25 cellular contexts compared by ENCODE assay signal in the genomic region with DNA sequence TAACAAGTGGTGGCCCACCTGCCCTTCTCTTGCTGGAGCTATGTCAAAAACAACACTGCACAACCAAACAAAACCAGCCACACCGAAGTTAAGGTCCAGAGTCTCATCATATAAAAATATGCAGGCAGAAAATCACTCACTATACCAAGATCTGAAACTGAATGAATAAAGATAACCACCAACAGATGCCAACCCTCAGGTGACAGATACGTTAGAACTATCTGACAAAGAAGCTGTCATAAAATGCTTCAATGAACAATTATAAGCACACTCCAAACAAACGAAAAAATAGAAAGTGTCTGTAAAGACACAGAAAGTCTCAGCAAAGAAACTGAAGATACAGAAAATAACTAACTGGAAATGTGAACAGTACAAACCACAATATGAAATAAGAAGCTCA. TPM values are rescaled to one million over a fixed set of nuclear protein-coding genes. Genes with fewer than 3 reads are reported as not detected.
A peak's percentile ranks its signal among the peaks of the same experiment; 100 is the strongest.
DNase-seq lines count a peak whose midpoint lies in the region; ATAC-seq and TF ChIP-seq lines count a peak whose summit lies in the region.
"Had no signal": no experiment of that assay in that cellular context is flagged by ENCODE, and none has a peak within 500 bp of the region (broad histone marks: within the 10 kb centered on the region; RNA-seq: fewer than 3 reads in every experiment).

No MANE protein-coding gene starts in this region.

- H3K4me1 Mint-ChIP-seq in activated T-cell treated with anti-CD3 and anti-CD28 coated beads, Interleukin-2, amount 50 U/mL, for 24 hours (ENCODE audit: low read depth): peaks cover 29% of the 10 kb centered on the region
- no peaks in the 10 kb centered on the region for H3K4me1 Mint-ChIP-seq in activated T-cell treated with anti-CD3 and anti-CD28 coated beads, Interleukin-2, amount 50 U/mL, for 4 hours (ENCODE audit: low read depth)
- peaks cover 3% of the 10 kb centered on the region for H3K4me1 Mint-ChIP-seq in osteocyte (ENCODE audit: unreplicated experiment)
- peaks cover 7% of the 10 kb centered on the region for H3K4me1 Mint-ChIP-seq in activated CD4-positive, alpha-beta T cell treated with anti-CD3 and anti-CD28 coated beads, Interleukin-2, amount 10 ng/mL, durations not matched to agents 24 days and 14 days

- H3K36me3 Mint-ChIP-seq in activated T-cell treated with anti-CD3 and anti-CD28 coated beads, Interleukin-2, amount 50 U/mL, for 24 hours (ENCODE audit: low read depth): peaks cover 85% of the 10 kb centered on the region
- H3K36me3 Mint-ChIP-seq in activated T-cell treated with anti-CD3 and anti-CD28 coated beads, Interleukin-2, amount 50 U/mL, for 4 hours (ENCODE audit: insufficient read depth): peaks cover 28% of the 10 kb centered on the region
- H3K36me3 Mint-ChIP-seq in osteocyte (ENCODE audit: unreplicated experiment): peaks cover 36% of the 10 kb centered on the region
- H3K36me3 Mint-ChIP-seq in activated CD4-positive, alpha-beta T cell treated with anti-CD3 and anti-CD28 coated beads, Interleukin-2, amount 10 ng/mL, durations not matched to agents 24 days and 14 days (ENCODE audit: low read depth): peaks cover 26% of the 10 kb centered on the region

- H3K27me3 Mint-ChIP-seq in activated T-cell treated with anti-CD3 and anti-CD28 coated beads, Interleukin-2, amount 50 U/mL, for 24 hours: no peaks in the 10 kb centered on the region
- H3K27me3 Mint-ChIP-seq in activated T-cell treated with anti-CD3 and anti-CD28 coated beads, Interleukin-2, amount 50 U/mL, for 4 hours (ENCODE audit: low read depth): no peaks in the 10 kb centered on the region
- no peaks in the 10 kb centered on the region for H3K27me3 Mint-ChIP-seq in osteocyte (ENCODE audit: unreplicated experiment)
- H3K27me3 Mint-ChIP-seq in activated CD4-positive, alpha-beta T cell treated with anti-CD3 and anti-CD28 coated beads, Interleukin-2, amount 10 ng/mL, durations not matched to agents 24 days and 14 days: no peaks in the 10 kb centered on the region
- H3K27me3 Mint-ChIP-seq: activated CD4-positive, alpha-beta T cell treated with anti-CD3 and anti-CD28 coated beads, Interleukin-2, amount 10 ng/mL, durations not matched to agents 7 days and 5 days had no signal

- DNase-seq in activated T-cell treated with anti-CD3 and anti-CD28 coated beads, Interleukin-2, amount 50 U/mL, for 24 hours: no peak
- DNase-seq in activated T-cell treated with anti-CD3 and anti-CD28 coated beads, Interleukin-2, amount 50 U/mL, for 4 hours: no peak
- DNase-seq in osteocyte (ENCODE audit: extremely low spot score, unreplicated experiment) (no peak), NOMO-1 (lab: John Stamatoyannopoulos, UW; ENCODE audit: unreplicated experiment in 2 of 2) (no peak)
- DNase-seq in activated CD4-positive, alpha-beta T cell treated with anti-CD3 and anti-CD28 coated beads, Interleukin-2, amount 10 ng/mL, durations not matched to agents 24 days and 14 days: no peak
- DNase-seq: activated CD4-positive, alpha-beta T cell treated with anti-CD3 and anti-CD28 coated beads, Interleukin-2, amount 10 ng/mL, durations not matched to agents 7 days and 5 days; activated CD8-positive, alpha-beta memory T cell treated with anti-CD3 and anti-CD28 coated beads, Interleukin-2, amount 50 U/mL, for 4 hours; activated effector memory CD4-positive, alpha-beta T cell treated with anti-CD3 and anti-CD28 coated beads, Interleukin-2, amount 50 U/mL, for 16 hours; adrenal gland; COR-L47; DMS79; HCEC 1CT; islet precursor cell; MG63; NCI-H1417; NCI-H2107; NCI-H524 treated with DMSO at 0.1 percent for 48 hours; spleen; stimulated activated CD4-positive, alpha-beta T cell treated with anti-CD3 and anti-CD28 coated beads, Interleukin-4, amount 100 ng/mL, for 4 hours; trophoblast cell had no signal

- intact Hi-C loops in activated CD4-positive, alpha-beta T cell treated with anti-CD3 and anti-CD28 coated beads, Interleukin-2, amount 10 ng/mL, durations not matched to agents 24 days and 14 days (cut with micrococcal nuclease): no loop called here

- ATAC-seq in activated T-cell treated with anti-CD3 and anti-CD28 coated beads, Interleukin-2, amount 50 U/mL, for 4 hours: no peak
- ATAC-seq in GM21423 (IDR thresholded peaks at IDR 0.05; ENCODE audit: unreplicated experiment) (peak; percentile 45), HG03342 (IDR thresholded peaks at IDR 0.05; ENCODE audit: unreplicated experiment) (no peak)
- ATAC-seq: SK-N-SH treated with all-trans-retinoic acid at 6 μM for 48 hours had no signal

- H3K27ac Mint-ChIP-seq in activated T-cell treated with anti-CD3 and anti-CD28 coated beads, Interleukin-2, amount 50 U/mL, for 24 hours: peak overlapping the region; percentile 50
- peak overlapping the region; percentile 9 for H3K27ac Mint-ChIP-seq in osteocyte (ENCODE audit: unreplicated experiment)
- no peak overlapping the region for H3K27ac Mint-ChIP-seq in activated CD4-positive, alpha-beta T cell treated with anti-CD3 and anti-CD28 coated beads, Interleukin-2, amount 10 ng/mL, durations not matched to agents 24 days and 14 days
- H3K27ac Mint-ChIP-seq: activated CD4-positive, alpha-beta T cell treated with anti-CD3 and anti-CD28 coated beads, Interleukin-2, amount 10 ng/mL, durations not matched to agents 7 days and 5 days had no signal

- no peak overlapping the region for H3K4me3 Mint-ChIP-seq in activated T-cell treated with anti-CD3 and anti-CD28 coated beads, Interleukin-2, amount 50 U/mL, for 24 hours
- H3K4me3 Mint-ChIP-seq in activated T-cell treated with anti-CD3 and anti-CD28 coated beads, Interleukin-2, amount 50 U/mL, for 4 hours: no peak overlapping the region
- H3K4me3 Mint-ChIP-seq in osteocyte (ENCODE audit: unreplicated experiment): no peak overlapping the region
- no peak overlapping the region for H3K4me3 Mint-ChIP-seq in activated CD4-positive, alpha-beta T cell treated with anti-CD3 and anti-CD28 coated beads, Interleukin-2, amount 10 ng/mL, durations not matched to agents 24 days and 14 days
- H3K4me3 Mint-ChIP-seq: activated CD4-positive, alpha-beta T cell treated with anti-CD3 and anti-CD28 coated beads, Interleukin-2, amount 10 ng/mL, durations not matched to agents 7 days and 5 days had no signal

- no peaks in the 10 kb centered on the region for H3K9me3 ChIP-seq in KOPT-K1 (ENCODE audit: insufficient read depth, low read length, poor library complexity, severe bottlenecking)
- H3K9me3 ChIP-seq: adrenal gland, MG63, spleen had no signal

- no peak for TF ChIP-seq CTCF in osteocyte (IDR thresholded peaks at IDR 0.05)

- H3K27ac ChIP-seq in KOPT-K1 (ENCODE audit: low read depth, low read length, poor library complexity, severe bottlenecking): peak overlapping the region; percentile 38
- H3K27ac ChIP-seq: adrenal gland, coronary artery, spleen had no signal

- H3K9me3 Mint-ChIP-seq in activated T-cell treated with anti-CD3 and anti-CD28 coated beads, Interleukin-2, amount 50 U/mL, for 24 hours: no peaks in the 10 kb centered on the region
- H3K9me3 Mint-ChIP-seq in activated T-cell treated with anti-CD3 and anti-CD28 coated beads, Interleukin-2, amount 50 U/mL, for 4 hours: no peaks in the 10 kb centered on the region
- no peaks in the 10 kb centered on the region for H3K9me3 Mint-ChIP-seq in osteocyte (ENCODE audit: unreplicated experiment)
- H3K9me3 Mint-ChIP-seq in activated CD4-positive, alpha-beta T cell treated with anti-CD3 and anti-CD28 coated beads, Interleukin-2, amount 10 ng/mL, durations not matched to agents 24 days and 14 days: no peaks in the 10 kb centered on the region
- H3K9me3 Mint-ChIP-seq: activated CD4-positive, alpha-beta T cell treated with anti-CD3 and anti-CD28 coated beads, Interleukin-2, amount 10 ng/mL, durations not matched to agents 7 days and 5 days had no signal

- H3K36me3 ChIP-seq in KOPT-K1 (ENCODE audit: insufficient read depth, low read length): peaks cover 90% of the 10 kb centered on the region

RNA-seq across cellular contexts. Expression of a gene that starts 14.0 kb away (rescaled TPM):
- total RNA-seq in activated T-cell treated with anti-CD3 and anti-CD28 coated beads, Interleukin-2, amount 50 U/mL, for 4 hours: 10 to 100 TPM; 12.9 to 19.8 (median 17.6) TPM
- total RNA-seq in osteocyte: 39.8 and 43.0 TPM in 2 replicates
- 14.2 and 15.7 TPM in 2 replicates for total RNA-seq in activated CD4-positive, alpha-beta T cell treated with anti-CD3 and anti-CD28 coated beads, Interleukin-2, amount 10 ng/mL, durations not matched to agents 24 days and 14 days
